8 cellular contexts compared by ENCODE assay signal in the genomic region with DNA sequence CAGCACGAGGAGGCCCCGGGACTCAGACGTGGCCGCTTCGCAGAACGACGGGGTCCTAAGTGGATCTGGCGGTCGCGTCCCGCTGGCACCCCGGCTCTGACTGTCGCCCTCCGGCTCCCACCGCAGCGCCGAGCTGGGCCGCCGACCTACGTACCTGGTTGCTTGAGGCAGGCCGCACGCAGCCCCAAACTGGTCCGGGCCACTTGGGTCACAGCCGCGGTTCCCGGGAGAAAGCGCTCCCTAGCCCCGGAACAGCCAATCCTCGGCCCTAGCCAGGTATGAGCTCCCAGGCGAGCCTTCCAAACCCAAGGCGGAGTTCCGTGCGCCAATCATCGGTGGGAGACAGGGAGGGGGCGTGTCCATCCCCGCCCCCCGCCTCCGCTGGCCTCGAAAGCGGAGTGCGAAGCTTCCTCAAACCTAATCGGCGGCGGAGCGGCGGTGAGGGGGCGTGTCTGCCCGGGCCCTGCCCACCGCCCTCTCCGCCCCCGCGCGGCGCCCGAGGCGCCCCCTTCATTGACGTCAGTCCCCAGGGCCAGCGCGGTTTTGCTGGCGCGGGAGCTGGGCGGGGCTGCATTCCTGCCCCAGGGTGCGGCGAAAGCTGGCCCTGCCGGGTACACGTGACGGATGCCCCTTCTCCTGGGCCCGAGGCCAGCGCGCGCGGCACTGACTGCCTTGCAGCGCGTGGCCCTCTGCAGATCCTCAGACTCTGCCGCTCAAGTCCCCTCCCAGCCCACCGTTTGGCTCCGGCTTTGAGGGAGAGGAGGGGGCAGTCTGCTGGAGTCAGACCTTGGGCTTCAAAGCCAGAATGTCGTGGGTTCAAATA. TPM values are rescaled to one million over a fixed set of nuclear protein-coding genes. Genes with fewer than 3 reads are reported as not detected.
DNase-seq lines count a peak whose midpoint lies in the region; ATAC-seq and TF ChIP-seq lines count a peak whose summit lies in the region.

A gene with protein sequence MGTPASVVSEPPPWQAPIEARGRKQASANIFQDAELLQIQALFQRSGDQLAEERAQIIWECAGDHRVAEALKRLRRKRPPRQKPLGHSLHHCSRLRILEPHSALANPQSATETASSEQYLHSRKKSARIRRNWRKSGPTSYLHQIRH (minus strand): TSS at position 280 of the 823 bp plus-strand sequence. CDS start 7,336 bp downstream, outside the sequence.

- DNase-seq in NCI-H1694 (lab: John Stamatoyannopoulos, UW) (peak; percentile 88), amygdala (lab: John Stamatoyannopoulos, UW) (peak; percentile 38 to 96 (median 89)), left ventricle myocardium superior (peak; percentile 99), prostate gland (ENCODE audit: low spot score) (peak; percentile 98), ureter (ENCODE audit: low spot score) (peak; percentile 98)

- H3K27me3 Mint-ChIP-seq in T-helper 1 cell treated with Interleukin-12 subunit alpha and Interleukin-12 subunit beta and Interleukin-4 antibody, amounts not matched to agents 30 μg/mL and 1 μg/mL, for 36 hours (ENCODE audit: low read depth), result no peaks in the 10 kb centered on the region

- H3K27ac Mint-ChIP-seq in T-helper 1 cell treated with Interleukin-12 subunit alpha and Interleukin-12 subunit beta and Interleukin-4 antibody, amounts not matched to agents 30 μg/mL and 1 μg/mL, for 36 hours, result no peak within 1 kb of the TSS

- WGBS in prostate gland, result 1% methylated on average over 39 of the region's 78 CpGs

- peak within 1 kb of the TSS; percentile 78 for H3K4me3 Mint-ChIP-seq in T-helper 1 cell treated with Interleukin-12 subunit alpha and Interleukin-12 subunit beta and Interleukin-4 antibody, amounts not matched to agents 30 μg/mL and 1 μg/mL, for 36 hours

- TF ChIP-seq POLR2A in prostate gland (IDR thresholded peaks at IDR 0.05), result peak; percentile 100

- peak within 1 kb of the TSS; percentile 90 to 93 for H3K27ac ChIP-seq in prostate gland

- no peaks in the 10 kb centered on the region for H3K36me3 ChIP-seq in prostate gland

- no peaks in the 10 kb centered on the region for H3K27me3 ChIP-seq in prostate gland (replicated peaks; ENCODE audit: insufficient read depth)

- peaks cover 18% of the 10 kb centered on the region for H3K4me1 ChIP-seq in prostate gland (replicated peaks)

- H3K4me1 Mint-ChIP-seq in T-helper 1 cell treated with Interleukin-12 subunit alpha and Interleukin-12 subunit beta and Interleukin-4 antibody, amounts not matched to agents 30 μg/mL and 1 μg/mL, for 36 hours (ENCODE audit: low read depth), result peaks cover 8% of the 10 kb centered on the region

- ATAC-seq in GM18498 (IDR thresholded peaks at IDR 0.05; ENCODE audit: unreplicated experiment) (peak; percentile 95), HG02885 (IDR thresholded peaks at IDR 0.05; ENCODE audit: poor library complexity, unreplicated experiment) (peak; percentile 94), left ventricle myocardium superior (peak; percentile 95)

- H3K36me3 Mint-ChIP-seq in T-helper 1 cell treated with Interleukin-12 subunit alpha and Interleukin-12 subunit beta and Interleukin-4 antibody, amounts not matched to agents 30 μg/mL and 1 μg/mL, for 36 hours (ENCODE audit: low read depth), result no peaks in the 10 kb centered on the region

- H3K4me3 ChIP-seq in prostate gland, result peak within 1 kb of the TSS; percentile 51 to 64

- intact Hi-C loops in left ventricle myocardium superior (cut with micrococcal nuclease) (no loop called here), prostate gland (cut with DNase I) (loop anchor here (5.0 kb wide), 1 partner anchor 45 kb away; a partner anchor contains a TSS)

- H3K9me3 ChIP-seq in prostate gland, result no peaks in the 10 kb centered on the region

- no peaks in the 10 kb centered on the region for H3K9me3 Mint-ChIP-seq in T-helper 1 cell treated with Interleukin-12 subunit alpha and Interleukin-12 subunit beta and Interleukin-4 antibody, amounts not matched to agents 30 μg/mL and 1 μg/mL, for 36 hours

- peak in 1 of 4 experiments; percentile 17 for TF ChIP-seq CTCF in prostate gland (IDR thresholded peaks at IDR 0.05)

RNA-seq across cellular contexts. Expression of the gene that starts here (rescaled TPM):
- 8.9 TPM for total RNA-seq in left ventricle myocardium superior
- 10 to 100 TPM; 17.0 to 28.6 TPM for total RNA-seq in prostate gland
- total RNA-seq in ureter, result 11.7 TPM

Comparison
In these comparisons a context has a peak if more than half of its experiments do, and no peak if none do; other contexts are left out.
1. Peak in every context shown above with its lines: DNase-seq, ATAC-seq, H3K4me3 ChIP-seq and H3K27ac ChIP-seq.